Comparison of ENCODE assay signal across 28 cellular contexts in genomic region chr1:4216231-4216630, GRCh38.
"Had no signal": no experiment of that assay in that cellular context is flagged by ENCODE, and none has a peak within 500 bp of the region (broad histone marks: within the 10 kb centered on the region; RNA-seq: fewer than 3 reads in every experiment).

No MANE protein-coding gene starts in this region.

- H3K4me1 ChIP-seq: parathyroid adenoma, psoas muscle, right lobe of liver, sigmoid colon, suprapubic skin, testis, tibial artery, transverse colon, upper lobe of right lung, uterus had no signal

- ATAC-seq: naive thymus-derived CD8-positive, alpha-beta T cell; natural killer cell treated with Interleukin-12 subunit alpha and Interleukin-12 subunit beta and Interleukin-15 and Interleukin-18, amount 100 ng/mL, for 72 hours; psoas muscle; right cardiac atrium; right lobe of liver; stimulated activated memory B cell treated with anti-CD40 and anti-IgM and Interleukin-4, amounts not matched to agents 10 μg/mL and 1 μg/mL and 100 μg/mL, for 72 hours; stimulated activated naive CD8-positive, alpha-beta T cell treated with anti-CD3 and anti-CD28 coated beads, Interleukin-15, amount 100 ng/mL, for 72 hours; stimulated activated naive CD8-positive, alpha-beta T cell treated with anti-CD3 and anti-CD28 coated beads, Interleukin-15, Interleukin-2, amounts not matched to agents 100 U/mL and 50 U/mL, for 24 hours; upper lobe of right lung had no signal

- H3K4me3 ChIP-seq: ovary, psoas muscle, right lobe of liver, sigmoid colon, suprapubic skin, testis, tibial artery, transverse colon, upper lobe of right lung, uterus had no signal

- DNase-seq: naive thymus-derived CD8-positive, alpha-beta T cell; nephron progenitor cell; nucleus accumbens; ovary; posterior cingulate gyrus; psoas muscle; right cardiac atrium; right lobe of liver; sigmoid colon; small intestine; stimulated activated CD4-positive, alpha-beta T cell treated with anti-CD3 and anti-CD28 coated beads, Interleukin-15, amount 100 ng/mL, for 24 hours; stimulated activated CD4-positive, alpha-beta T cell treated with anti-CD3 and anti-CD28 coated beads, Interleukin-2, amount 100 ng/mL, for 24 hours; stimulated activated CD4-positive, alpha-beta T cell treated with anti-CD3 and anti-CD28 coated beads, Interleukin-2, amount 100 ng/mL, for 48 hours; stimulated activated CD4-positive, alpha-beta T cell treated with anti-CD3 and anti-CD28 coated beads, Interleukin-4, amount 100 ng/mL, for 24 hours; stimulated activated naive CD4-positive, alpha-beta T cell; stimulated activated naive CD8-positive, alpha-beta T cell treated with anti-CD3 and anti-CD28 coated beads, Interleukin-15, amount 100 ng/mL, for 72 hours; stimulated activated naive CD8-positive, alpha-beta T cell treated with anti-CD3 and anti-CD28 coated beads, Interleukin-15, Interleukin-2, amounts not matched to agents 100 U/mL and 50 U/mL, for 24 hours; substantia nigra; testis; tibial artery; transverse colon; upper lobe of right lung; uterus had no signal

- H3K36me3 ChIP-seq: neutrophil, ovary, right lobe of liver, sigmoid colon, suprapubic skin, tibial artery, transverse colon, upper lobe of right lung, uterus had no signal

- H3K27me3 ChIP-seq: neutrophil, ovary, right lobe of liver, testis, transverse colon, uterus had no signal

- H3K9me3 ChIP-seq: neutrophil, ovary, psoas muscle, right lobe of liver, sigmoid colon, suprapubic skin, testis, tibial artery, transverse colon, upper lobe of right lung, uterus had no signal

- H3K27ac ChIP-seq: neutrophil, ovary, parathyroid adenoma, psoas muscle, right lobe of liver, sigmoid colon, suprapubic skin, testis, tibial artery, transverse colon, upper lobe of right lung, uterus had no signal
